In the genomic region with DNA sequence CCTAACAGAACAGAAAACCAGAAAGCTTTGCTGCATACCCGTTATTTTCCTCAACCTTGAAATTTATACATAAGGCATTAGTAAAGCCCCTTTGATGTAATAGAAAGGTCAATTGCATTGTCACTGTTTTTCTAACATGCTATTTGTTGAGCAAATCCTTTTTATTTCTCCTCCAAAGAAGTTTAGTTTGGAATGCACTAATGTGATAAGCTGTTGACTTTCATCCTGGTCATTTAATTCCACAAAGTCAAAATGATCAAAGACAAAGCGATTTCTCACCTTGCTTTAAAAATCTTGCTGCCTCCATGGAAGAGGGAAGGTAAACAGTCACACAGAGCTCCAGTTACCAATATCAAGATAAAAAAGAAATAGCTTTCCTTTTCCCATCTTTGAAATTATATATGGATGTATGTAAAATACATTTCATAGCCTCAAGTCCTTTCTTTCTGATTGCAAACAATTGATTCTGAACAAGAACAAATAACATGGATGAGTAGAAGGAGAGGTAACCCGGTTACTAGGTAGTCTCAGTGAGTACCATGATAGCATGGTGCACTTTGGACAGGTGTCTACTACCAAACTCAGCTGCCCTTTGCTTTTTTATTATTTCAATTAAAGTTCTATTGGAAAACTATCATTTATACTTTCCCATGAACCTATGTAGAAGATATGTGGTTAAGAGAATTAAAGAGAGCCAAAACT, we compare ENCODE assay signal across 1 cellular context.
TF ChIP-seq lines count a peak whose summit lies in the region.

No MANE protein-coding gene starts in this region.

TF ChIP-seq in HepG2, 621 proteins besides CTCF, POLR2A, EP300 and RAD21 (continued from another document and continues in another):
- TF ChIP-seq, protein P1, sequence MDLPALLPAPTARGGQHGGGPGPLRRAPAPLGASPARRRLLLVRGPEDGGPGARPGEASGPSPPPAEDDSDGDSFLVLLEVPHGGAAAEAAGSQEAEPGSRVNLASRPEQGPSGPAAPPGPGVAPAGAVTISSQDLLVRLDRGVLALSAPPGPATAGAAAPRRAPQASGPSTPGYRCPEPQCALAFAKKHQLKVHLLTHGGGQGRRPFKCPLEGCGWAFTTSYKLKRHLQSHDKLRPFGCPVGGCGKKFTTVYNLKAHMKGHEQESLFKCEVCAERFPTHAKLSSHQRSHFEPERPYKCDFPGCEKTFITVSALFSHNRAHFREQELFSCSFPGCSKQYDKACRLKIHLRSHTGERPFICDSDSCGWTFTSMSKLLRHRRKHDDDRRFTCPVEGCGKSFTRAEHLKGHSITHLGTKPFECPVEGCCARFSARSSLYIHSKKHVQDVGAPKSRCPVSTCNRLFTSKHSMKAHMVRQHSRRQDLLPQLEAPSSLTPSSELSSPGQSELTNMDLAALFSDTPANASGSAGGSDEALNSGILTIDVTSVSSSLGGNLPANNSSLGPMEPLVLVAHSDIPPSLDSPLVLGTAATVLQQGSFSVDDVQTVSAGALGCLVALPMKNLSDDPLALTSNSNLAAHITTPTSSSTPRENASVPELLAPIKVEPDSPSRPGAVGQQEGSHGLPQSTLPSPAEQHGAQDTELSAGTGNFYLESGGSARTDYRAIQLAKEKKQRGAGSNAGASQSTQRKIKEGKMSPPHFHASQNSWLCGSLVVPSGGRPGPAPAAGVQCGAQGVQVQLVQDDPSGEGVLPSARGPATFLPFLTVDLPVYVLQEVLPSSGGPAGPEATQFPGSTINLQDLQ (CRISPR knock-in tag; IDR thresholded peaks at IDR 0.05): no peak
- TF ChIP-seq, protein P2, sequence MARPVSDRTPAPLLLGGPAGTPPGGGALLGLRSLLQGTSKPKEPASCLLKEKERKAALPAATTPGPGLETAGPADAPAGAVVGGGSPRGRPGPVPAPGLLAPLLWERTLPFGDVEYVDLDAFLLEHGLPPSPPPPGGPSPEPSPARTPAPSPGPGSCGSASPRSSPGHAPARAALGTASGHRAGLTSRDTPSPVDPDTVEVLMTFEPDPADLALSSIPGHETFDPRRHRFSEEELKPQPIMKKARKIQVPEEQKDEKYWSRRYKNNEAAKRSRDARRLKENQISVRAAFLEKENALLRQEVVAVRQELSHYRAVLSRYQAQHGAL (CRISPR knock-in tag; IDR thresholded peaks at IDR 0.05; ENCODE audit: not compliant biosample characterization): no peak
- TF ChIP-seq KDM2A (CRISPR knock-in tag; IDR thresholded peaks at IDR 0.05; ENCODE audit: borderline replicate concordance, low read depth) (no peak), HNRNPL (IDR thresholded peaks at IDR 0.05; ENCODE audit: low read depth, low read length) (no peak), PCBP1 (IDR thresholded peaks at IDR 0.05; ENCODE audit: borderline replicate concordance, low read depth, low read length) (no peak), CBFB (CRISPR knock-in tag; IDR thresholded peaks at IDR 0.05) (peak; percentile 28; the same call in 1 of the 2 replicates), RORA (CRISPR knock-in tag; IDR thresholded peaks at IDR 0.05) (no peak), U2AF1 (optimal IDR thresholded peaks at IDR 0.05; ENCODE audit: low read depth, low read length) (no peak), NR2F6 (IDR thresholded peaks at IDR 0.05) (peak; percentile 94), NR2F6 (CRISPR knock-in tag; IDR thresholded peaks at IDR 0.05) (peak; percentile 87), GLI4 (CRISPR knock-in tag; IDR thresholded peaks at IDR 0.05; ENCODE audit: borderline replicate concordance) (no peak), ARHGAP35 (CRISPR knock-in tag; IDR thresholded peaks at IDR 0.05; ENCODE audit: borderline replicate concordance) (no peak), HOXA5 (CRISPR knock-in tag; IDR thresholded peaks at IDR 0.05) (peak; percentile 55; the same call in 1 of the 2 replicates), REL (CRISPR knock-in tag; conservative IDR thresholded peaks at IDR 0.05) (no peak), ZNF816 (CRISPR knock-in tag; IDR thresholded peaks at IDR 0.05; ENCODE audit: borderline replicate concordance) (no peak), SRSF1 (optimal IDR thresholded peaks at IDR 0.05; ENCODE audit: low read depth, low read length) (no peak), ZNF12 (CRISPR knock-in tag; IDR thresholded peaks at IDR 0.05) (0 out of 2 replicates have a peak, but pooled peaks have one; percentile 20), FOXA1 (IDR thresholded peaks at IDR 0.05) (no peak), FOXA1 (CRISPR knock-in tag; IDR thresholded peaks at IDR 0.05) (peak; percentile 71), ZNF24 (IDR thresholded peaks at IDR 0.05) (no peak), NR3C1 (CRISPR knock-in tag; IDR thresholded peaks at IDR 0.05) (no peak), NR2F2 (IDR thresholded peaks at IDR 0.05; ENCODE audit: borderline replicate concordance, low read depth) (peak; percentile 83)
- TF ChIP-seq, protein P3, sequence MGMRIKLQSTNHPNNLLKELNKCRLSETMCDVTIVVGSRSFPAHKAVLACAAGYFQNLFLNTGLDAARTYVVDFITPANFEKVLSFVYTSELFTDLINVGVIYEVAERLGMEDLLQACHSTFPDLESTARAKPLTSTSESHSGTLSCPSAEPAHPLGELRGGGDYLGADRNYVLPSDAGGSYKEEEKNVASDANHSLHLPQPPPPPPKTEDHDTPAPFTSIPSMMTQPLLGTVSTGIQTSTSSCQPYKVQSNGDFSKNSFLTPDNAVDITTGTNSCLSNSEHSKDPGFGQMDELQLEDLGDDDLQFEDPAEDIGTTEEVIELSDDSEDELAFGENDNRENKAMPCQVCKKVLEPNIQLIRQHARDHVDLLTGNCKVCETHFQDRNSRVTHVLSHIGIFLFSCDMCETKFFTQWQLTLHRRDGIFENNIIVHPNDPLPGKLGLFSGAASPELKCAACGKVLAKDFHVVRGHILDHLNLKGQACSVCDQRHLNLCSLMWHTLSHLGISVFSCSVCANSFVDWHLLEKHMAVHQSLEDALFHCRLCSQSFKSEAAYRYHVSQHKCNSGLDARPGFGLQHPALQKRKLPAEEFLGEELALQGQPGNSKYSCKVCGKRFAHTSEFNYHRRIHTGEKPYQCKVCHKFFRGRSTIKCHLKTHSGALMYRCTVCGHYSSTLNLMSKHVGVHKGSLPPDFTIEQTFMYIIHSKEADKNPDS (CRISPR knock-in tag; IDR thresholded peaks at IDR 0.05): no peak
- TF ChIP-seq, protein P4, sequence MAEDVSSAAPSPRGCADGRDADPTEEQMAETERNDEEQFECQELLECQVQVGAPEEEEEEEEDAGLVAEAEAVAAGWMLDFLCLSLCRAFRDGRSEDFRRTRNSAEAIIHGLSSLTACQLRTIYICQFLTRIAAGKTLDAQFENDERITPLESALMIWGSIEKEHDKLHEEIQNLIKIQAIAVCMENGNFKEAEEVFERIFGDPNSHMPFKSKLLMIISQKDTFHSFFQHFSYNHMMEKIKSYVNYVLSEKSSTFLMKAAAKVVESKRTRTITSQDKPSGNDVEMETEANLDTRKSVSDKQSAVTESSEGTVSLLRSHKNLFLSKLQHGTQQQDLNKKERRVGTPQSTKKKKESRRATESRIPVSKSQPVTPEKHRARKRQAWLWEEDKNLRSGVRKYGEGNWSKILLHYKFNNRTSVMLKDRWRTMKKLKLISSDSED (CRISPR knock-in tag; IDR thresholded peaks at IDR 0.05): no peak
- TF ChIP-seq, protein P5, sequence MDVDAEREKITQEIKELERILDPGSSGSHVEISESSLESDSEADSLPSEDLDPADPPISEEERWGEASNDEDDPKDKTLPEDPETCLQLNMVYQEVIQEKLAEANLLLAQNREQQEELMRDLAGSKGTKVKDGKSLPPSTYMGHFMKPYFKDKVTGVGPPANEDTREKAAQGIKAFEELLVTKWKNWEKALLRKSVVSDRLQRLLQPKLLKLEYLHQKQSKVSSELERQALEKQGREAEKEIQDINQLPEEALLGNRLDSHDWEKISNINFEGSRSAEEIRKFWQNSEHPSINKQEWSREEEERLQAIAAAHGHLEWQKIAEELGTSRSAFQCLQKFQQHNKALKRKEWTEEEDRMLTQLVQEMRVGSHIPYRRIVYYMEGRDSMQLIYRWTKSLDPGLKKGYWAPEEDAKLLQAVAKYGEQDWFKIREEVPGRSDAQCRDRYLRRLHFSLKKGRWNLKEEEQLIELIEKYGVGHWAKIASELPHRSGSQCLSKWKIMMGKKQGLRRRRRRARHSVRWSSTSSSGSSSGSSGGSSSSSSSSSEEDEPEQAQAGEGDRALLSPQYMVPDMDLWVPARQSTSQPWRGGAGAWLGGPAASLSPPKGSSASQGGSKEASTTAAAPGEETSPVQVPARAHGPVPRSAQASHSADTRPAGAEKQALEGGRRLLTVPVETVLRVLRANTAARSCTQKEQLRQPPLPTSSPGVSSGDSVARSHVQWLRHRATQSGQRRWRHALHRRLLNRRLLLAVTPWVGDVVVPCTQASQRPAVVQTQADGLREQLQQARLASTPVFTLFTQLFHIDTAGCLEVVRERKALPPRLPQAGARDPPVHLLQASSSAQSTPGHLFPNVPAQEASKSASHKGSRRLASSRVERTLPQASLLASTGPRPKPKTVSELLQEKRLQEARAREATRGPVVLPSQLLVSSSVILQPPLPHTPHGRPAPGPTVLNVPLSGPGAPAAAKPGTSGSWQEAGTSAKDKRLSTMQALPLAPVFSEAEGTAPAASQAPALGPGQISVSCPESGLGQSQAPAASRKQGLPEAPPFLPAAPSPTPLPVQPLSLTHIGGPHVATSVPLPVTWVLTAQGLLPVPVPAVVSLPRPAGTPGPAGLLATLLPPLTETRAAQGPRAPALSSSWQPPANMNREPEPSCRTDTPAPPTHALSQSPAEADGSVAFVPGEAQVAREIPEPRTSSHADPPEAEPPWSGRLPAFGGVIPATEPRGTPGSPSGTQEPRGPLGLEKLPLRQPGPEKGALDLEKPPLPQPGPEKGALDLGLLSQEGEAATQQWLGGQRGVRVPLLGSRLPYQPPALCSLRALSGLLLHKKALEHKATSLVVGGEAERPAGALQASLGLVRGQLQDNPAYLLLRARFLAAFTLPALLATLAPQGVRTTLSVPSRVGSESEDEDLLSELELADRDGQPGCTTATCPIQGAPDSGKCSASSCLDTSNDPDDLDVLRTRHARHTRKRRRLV (CRISPR knock-in tag; IDR thresholded peaks at IDR 0.05): no peak
- TF ChIP-seq, protein P6, sequence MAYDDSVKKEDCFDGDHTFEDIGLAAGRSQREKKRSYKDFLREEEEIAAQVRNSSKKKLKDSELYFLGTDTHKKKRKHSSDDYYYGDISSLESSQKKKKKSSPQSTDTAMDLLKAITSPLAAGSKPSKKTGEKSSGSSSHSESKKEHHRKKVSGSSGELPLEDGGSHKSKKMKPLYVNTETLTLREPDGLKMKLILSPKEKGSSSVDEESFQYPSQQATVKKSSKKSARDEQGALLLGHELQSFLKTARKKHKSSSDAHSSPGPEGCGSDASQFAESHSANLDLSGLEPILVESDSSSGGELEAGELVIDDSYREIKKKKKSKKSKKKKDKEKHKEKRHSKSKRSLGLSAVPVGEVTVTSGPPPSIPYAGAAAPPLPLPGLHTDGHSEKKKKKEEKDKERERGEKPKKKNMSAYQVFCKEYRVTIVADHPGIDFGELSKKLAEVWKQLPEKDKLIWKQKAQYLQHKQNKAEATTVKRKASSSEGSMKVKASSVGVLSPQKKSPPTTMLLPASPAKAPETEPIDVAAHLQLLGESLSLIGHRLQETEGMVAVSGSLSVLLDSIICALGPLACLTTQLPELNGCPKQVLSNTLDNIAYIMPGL (CRISPR knock-in tag; IDR thresholded peaks at IDR 0.05; ENCODE audit: borderline replicate concordance in 1 of 2, low read depth in 1 of 2): no peak
- TF ChIP-seq, protein P7, sequence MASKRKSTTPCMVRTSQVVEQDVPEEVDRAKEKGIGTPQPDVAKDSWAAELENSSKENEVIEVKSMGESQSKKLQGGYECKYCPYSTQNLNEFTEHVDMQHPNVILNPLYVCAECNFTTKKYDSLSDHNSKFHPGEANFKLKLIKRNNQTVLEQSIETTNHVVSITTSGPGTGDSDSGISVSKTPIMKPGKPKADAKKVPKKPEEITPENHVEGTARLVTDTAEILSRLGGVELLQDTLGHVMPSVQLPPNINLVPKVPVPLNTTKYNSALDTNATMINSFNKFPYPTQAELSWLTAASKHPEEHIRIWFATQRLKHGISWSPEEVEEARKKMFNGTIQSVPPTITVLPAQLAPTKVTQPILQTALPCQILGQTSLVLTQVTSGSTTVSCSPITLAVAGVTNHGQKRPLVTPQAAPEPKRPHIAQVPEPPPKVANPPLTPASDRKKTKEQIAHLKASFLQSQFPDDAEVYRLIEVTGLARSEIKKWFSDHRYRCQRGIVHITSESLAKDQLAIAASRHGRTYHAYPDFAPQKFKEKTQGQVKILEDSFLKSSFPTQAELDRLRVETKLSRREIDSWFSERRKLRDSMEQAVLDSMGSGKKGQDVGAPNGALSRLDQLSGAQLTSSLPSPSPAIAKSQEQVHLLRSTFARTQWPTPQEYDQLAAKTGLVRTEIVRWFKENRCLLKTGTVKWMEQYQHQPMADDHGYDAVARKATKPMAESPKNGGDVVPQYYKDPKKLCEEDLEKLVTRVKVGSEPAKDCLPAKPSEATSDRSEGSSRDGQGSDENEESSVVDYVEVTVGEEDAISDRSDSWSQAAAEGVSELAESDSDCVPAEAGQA (IDR thresholded peaks at IDR 0.05; ENCODE audit: low read depth): no peak
- TF ChIP-seq, protein P7 (CRISPR knock-in tag; IDR thresholded peaks at IDR 0.05; ENCODE audit: borderline replicate concordance): peak; percentile 46; the same call in 1 of the 2 replicates
- TF ChIP-seq, protein P8, sequence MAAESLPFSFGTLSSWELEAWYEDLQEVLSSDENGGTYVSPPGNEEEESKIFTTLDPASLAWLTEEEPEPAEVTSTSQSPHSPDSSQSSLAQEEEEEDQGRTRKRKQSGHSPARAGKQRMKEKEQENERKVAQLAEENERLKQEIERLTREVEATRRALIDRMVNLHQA (CRISPR knock-in tag; IDR thresholded peaks at IDR 0.05): no peak
